Comparison of ENCODE assay signal across 14 cellular contexts in the genomic region with DNA sequence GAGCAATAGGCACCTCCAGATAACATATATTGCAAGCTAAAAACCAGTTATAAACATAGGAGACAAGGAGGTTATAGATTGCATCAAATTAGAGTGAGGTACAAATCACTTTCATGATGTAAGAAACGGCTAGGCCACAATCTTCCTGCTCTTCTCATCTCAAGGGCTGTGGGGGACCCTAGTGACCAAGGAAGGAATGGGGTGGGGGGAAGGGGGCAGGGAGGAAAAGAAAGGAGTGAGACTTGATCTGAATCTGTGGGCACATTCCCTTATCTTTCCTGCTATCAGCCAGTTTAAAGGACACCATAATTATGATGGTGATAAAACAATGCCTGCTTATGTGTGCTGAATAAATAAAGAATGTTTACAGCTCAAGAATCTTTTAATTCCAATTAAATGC. TPM values are rescaled to one million over a fixed set of nuclear protein-coding genes. Genes with fewer than 3 reads are reported as not detected.
DNase-seq lines count a peak whose midpoint lies in the region; ATAC-seq and TF ChIP-seq lines count a peak whose summit lies in the region.
"Had no signal": no experiment of that assay in that cellular context is flagged by ENCODE, and none has a peak within 500 bp of the region (broad histone marks: within the 10 kb centered on the region; RNA-seq: fewer than 3 reads in every experiment).

No MANE protein-coding gene starts in this region.

- H3K18ac ChIP-seq in trophoblast cell (ENCODE audit: low read length) = no peak overlapping the region

- H3K9ac ChIP-seq in neural progenitor cell = no peak overlapping the region
- H3K9ac ChIP-seq in trophoblast cell (ENCODE audit: low read length) = no peak overlapping the region

- TF ChIP-seq CTCF in GM23338 (conservative IDR thresholded peaks at IDR 0.05; ENCODE audit: low read depth in 2 of 2) (peak; percentile 20 to 52; a peak in 3 of 4 replicates), dorsolateral prefrontal cortex (IDR thresholded peaks at IDR 0.05 in 54 of 56, conservative IDR thresholded peaks at IDR 0.05 in 2 of 56; ENCODE audit: low read depth in 1 of 56, partially characterized antibody in 56 of 56) (no peak), neural progenitor cell (IDR thresholded peaks at IDR 0.05) (peak; percentile 17)

- no peak overlapping the region for H3K23ac ChIP-seq in trophoblast cell (ENCODE audit: low read length)

- H3K4me3 Mint-ChIP-seq in GM23338 (peak overlapping the region; percentile 85), neural progenitor cell (peak overlapping the region; percentile 93)
- no peak overlapping the region for H3K4me3 Mint-ChIP-seq in activated T-helper 17 cell treated with anti-CD3 and anti-CD28 coated beads, Interleukin-2, amount 50 U/mL, for 72 hours

- no peak overlapping the region for H3K27ac ChIP-seq in GM23338 (ENCODE audit: low read depth)
- peak overlapping the region in 49 of 59 donors; percentile 14 to 100 (median 98) for H3K27ac ChIP-seq in dorsolateral prefrontal cortex
- peak overlapping the region; percentile 99 for H3K27ac ChIP-seq in neural progenitor cell
- no peak overlapping the region for H3K27ac ChIP-seq in trophoblast cell (ENCODE audit: low read depth, low read length)

- no peak overlapping the region for H2AFZ ChIP-seq in GM23338
- H2AFZ ChIP-seq in neural progenitor cell (replicated peaks) = no peak overlapping the region
- no peak overlapping the region for H2AFZ ChIP-seq in trophoblast cell (ENCODE audit: insufficient read depth, low read length, poor library complexity)

- in situ Hi-C loops in KBM-7 (cut with MboI; ENCODE audit: low pct_unique_long_range_greater_than_20kb, low sequenced_read_pairs) = no loop called here

- H3K36me3 ChIP-seq in GM23338 (ENCODE audit: insufficient read depth) = no peaks in the 10 kb centered on the region
- H3K36me3 ChIP-seq in neural progenitor cell = no peaks in the 10 kb centered on the region
- no peaks in the 10 kb centered on the region for H3K36me3 ChIP-seq in trophoblast cell (ENCODE audit: control insufficient read depth in 1 of 2, insufficient read depth in 2 of 2, low read length in 2 of 2)
- H3K36me3 ChIP-seq: transverse colon had no signal

- H3K9me3 Mint-ChIP-seq in GM23338 (no peaks in the 10 kb centered on the region; the same call in 2 of the 3 replicates), neural progenitor cell (no peaks in the 10 kb centered on the region)
- H3K9me3 Mint-ChIP-seq in activated T-helper 17 cell treated with anti-CD3 and anti-CD28 coated beads, Interleukin-2, amount 50 U/mL, for 72 hours = no peaks in the 10 kb centered on the region

- H2BK5ac ChIP-seq in trophoblast cell (ENCODE audit: low read depth, low read length, poor library complexity) = no peak overlapping the region

- no peak overlapping the region for H2BK12ac ChIP-seq in trophoblast cell (ENCODE audit: low read length)

- ATAC-seq in GM23338 = no peak
- ATAC-seq in GM21825 (IDR thresholded peaks at IDR 0.05; ENCODE audit: unreplicated experiment) = no peak
- ATAC-seq in activated T-helper 17 cell treated with anti-CD3 and anti-CD28 coated beads, Interleukin-2, amount 50 U/mL, for 72 hours (replicated peaks) = no peak
- ATAC-seq: body of pancreas had no signal

- no CpG with 5 or more reads among the region's 1 CpG for WGBS in trophoblast cell (ENCODE audit: extremely low coverage, insufficient coverage, insufficient read length)

- no peak overlapping the region for H2AK5ac ChIP-seq in trophoblast cell (ENCODE audit: low read length)

- H4K8ac ChIP-seq in trophoblast cell (ENCODE audit: low read depth, low read length) = no peak overlapping the region

- H3K36me3 Mint-ChIP-seq in GM23338 (ENCODE audit: low read depth) (no peaks in the 10 kb centered on the region; the same call in 2 of the 3 replicates), neural progenitor cell (peaks cover 5% of the 10 kb centered on the region)
- peaks cover 12% of the 10 kb centered on the region for H3K36me3 Mint-ChIP-seq in activated T-helper 17 cell treated with anti-CD3 and anti-CD28 coated beads, Interleukin-2, amount 50 U/mL, for 72 hours (ENCODE audit: low read depth)

- H3K14ac ChIP-seq in trophoblast cell (ENCODE audit: low read length) = no peak overlapping the region

- H3K9me3 ChIP-seq in neural progenitor cell (ENCODE audit: low read depth) (no peaks in the 10 kb centered on the region), trophoblast cell (ENCODE audit: insufficient read depth, low read depth, low read length) (no peaks in the 10 kb centered on the region)
- H3K9me3 ChIP-seq: body of pancreas, transverse colon had no signal

- 0 out of 2 replicates have a peak overlapping the region, but pooled peaks have one; percentile 9 for H3K4me3 ChIP-seq in GM23338
- peak overlapping the region in 2 of 59 donors; percentile 7 to 19 for H3K4me3 ChIP-seq in dorsolateral prefrontal cortex
- H3K4me3 ChIP-seq in neural progenitor cell = peak overlapping the region; percentile 97
- H3K4me3 ChIP-seq in trophoblast cell (ENCODE audit: low read depth, low read length) = no peak overlapping the region
- H3K4me3 ChIP-seq: body of pancreas, transverse colon had no signal

- peaks cover 16% of the 10 kb centered on the region for H3F3A ChIP-seq in GM23338 (replicated peaks; ENCODE audit: low read depth)
- H3F3A ChIP-seq in neural progenitor cell (ENCODE audit: low read depth) = peaks cover 99% of the 10 kb centered on the region

- H4K91ac ChIP-seq in trophoblast cell (ENCODE audit: low read depth, low read length) = no peak overlapping the region

- H3K79me1 ChIP-seq in trophoblast cell (ENCODE audit: low read length) = peaks cover 41% of the 10 kb centered on the region

- peak overlapping the region; percentile 89 for H3K4me2 ChIP-seq in GM23338
- peak overlapping the region; percentile 83 for H3K4me2 ChIP-seq in neural progenitor cell
- no peak overlapping the region for H3K4me2 ChIP-seq in trophoblast cell (ENCODE audit: low read length)

- peaks cover 41% of the 10 kb centered on the region for H3K27me3 Mint-ChIP-seq in GM23338 (ENCODE audit: insufficient read depth, low read depth, poor library complexity)
- peaks cover 5% of the 10 kb centered on the region for H3K27me3 Mint-ChIP-seq in neural progenitor cell (ENCODE audit: insufficient read depth, low read depth)
- peaks cover 33% of the 10 kb centered on the region for H3K27me3 Mint-ChIP-seq in activated T-helper 17 cell treated with anti-CD3 and anti-CD28 coated beads, Interleukin-2, amount 50 U/mL, for 72 hours

- intact Hi-C loops in dorsolateral prefrontal cortex (cut with DNase I) = no loop called here

- peaks cover 61% of the 10 kb centered on the region for H3K4me1 ChIP-seq in GM23338 (ENCODE audit: insufficient read depth)
- H3K4me1 ChIP-seq in neural progenitor cell = peaks cover 51% of the 10 kb centered on the region
- H3K4me1 ChIP-seq in trophoblast cell (ENCODE audit: control insufficient read depth in 1 of 2, insufficient read depth in 2 of 2, low read length in 2 of 2) = peaks cover 0 to 2% of the 10 kb centered on the region in 2 experiments

- H2BK120ac ChIP-seq in trophoblast cell (ENCODE audit: insufficient read depth, low read length, poor library complexity) = no peak overlapping the region

- H3K27ac Mint-ChIP-seq in GM23338 (peak overlapping the region; percentile 79; the same call in 1 of the 2 replicates), neural progenitor cell (peak overlapping the region; percentile 96)
- H3K27ac Mint-ChIP-seq in activated T-helper 17 cell treated with anti-CD3 and anti-CD28 coated beads, Interleukin-2, amount 50 U/mL, for 72 hours = no peak overlapping the region

- no peak overlapping the region for H4K12ac ChIP-seq in trophoblast cell (ENCODE audit: low read depth, low read length)

- peaks cover 62% of the 10 kb centered on the region for H3K4me1 Mint-ChIP-seq in GM23338
- H3K4me1 Mint-ChIP-seq in neural progenitor cell = peaks cover 53% of the 10 kb centered on the region
- peaks cover 35% of the 10 kb centered on the region for H3K4me1 Mint-ChIP-seq in activated T-helper 17 cell treated with anti-CD3 and anti-CD28 coated beads, Interleukin-2, amount 50 U/mL, for 72 hours

- H3K4ac ChIP-seq in trophoblast cell (ENCODE audit: low read depth, low read length) = no peak overlapping the region

- no peaks in the 10 kb centered on the region for H3K9me2 ChIP-seq in GM23338 (ENCODE audit: insufficient read depth)

- H3K79me2 ChIP-seq in GM23338 (replicated peaks; ENCODE audit: insufficient read depth) = no peaks in the 10 kb centered on the region
- H3K79me2 ChIP-seq in neural progenitor cell (ENCODE audit: low read depth) = peaks cover 97% of the 10 kb centered on the region
- H3K79me2 ChIP-seq in trophoblast cell (ENCODE audit: control insufficient read depth, insufficient read depth, low read length, poor library complexity) = peaks cover 15% of the 10 kb centered on the region

- peaks cover 32% of the 10 kb centered on the region for H3K27me3 ChIP-seq in GM23338 (ENCODE audit: insufficient read depth)
- H3K27me3 ChIP-seq in dorsolateral prefrontal cortex = no peaks in the 10 kb centered on the region
- no peaks in the 10 kb centered on the region for H3K27me3 ChIP-seq in neural progenitor cell
- no peaks in the 10 kb centered on the region for H3K27me3 ChIP-seq in trophoblast cell (ENCODE audit: insufficient read depth, low read length)
- H3K27me3 ChIP-seq: body of pancreas had no signal

- DNase-seq in GM23338 (ENCODE audit: low spot score) (peak; percentile 58), KBM-7 (peak; percentile 24), dorsolateral prefrontal cortex (no peak), neural progenitor cell (ENCODE audit: low spot score) (peak; percentile 68), GOT3 (lab: John Stamatoyannopoulos, UW) (no peak), trophoblast cell (no peak)
- DNase-seq: activated CD4-positive, CD25-positive, alpha-beta regulatory T cell treated with anti-CD3 and anti-CD28 coated beads, Interleukin-2, amount 50 U/mL, for 72 hours; NCI-H1105; NK-92 treated with Interleukin-12 subunit alpha and Interleukin-12 subunit beta, amount 100 ng/mL, for 24 hours; small intestine; transverse colon had no signal

- H4K20me1 ChIP-seq in GM23338 (replicated peaks; ENCODE audit: insufficient read depth) (no peaks in the 10 kb centered on the region), neural progenitor cell (ENCODE audit: low read depth) (peaks cover under 1% of the 10 kb centered on the region)

RNA-seq across cellular contexts. Expression of gene SKIDA1, which starts 2.5 kb away (rescaled TPM):
- total RNA-seq in GM23338 (2014; rRNA removed; shearing (Covaris generic)) = 2.3 and 3.5 TPM in 2 replicates
- 0.94 and 1.5 TPM in 2 replicates for polyA plus RNA-seq in GM23338 (2016; fragmentation: Nextera tagmentation; extraction: Ambion mirVana)
- total RNA-seq in dorsolateral prefrontal cortex = 1 to 10 TPM; 2.0 to 8.9 (median 4.4) TPM
- 123 and 127 TPM in 2 replicates for total RNA-seq in neural progenitor cell (ENCODE audit: low replicate concordance)
- 27.4 and 28.4 TPM in 2 replicates for polyA plus RNA-seq in trophoblast cell (2013)
- total RNA-seq in activated T-helper 17 cell treated with anti-CD3 and anti-CD28 coated beads, Interleukin-2, amount 50 U/mL, for 72 hours = under 1 TPM; 0.06 to 0.95 TPM

RNA-seq across cellular contexts. Expression of gene MLLT10, which starts 11.0 kb away (rescaled TPM):
- total RNA-seq in GM23338 (2014; rRNA removed; shearing (Covaris generic)) = 54.1 and 55.4 TPM in 2 replicates
- polyA plus RNA-seq in GM23338 (2016; fragmentation: Nextera tagmentation; extraction: Ambion mirVana) = 26.1 and 28.8 TPM in 2 replicates
- total RNA-seq in dorsolateral prefrontal cortex = 10 to 100 TPM; 35.4 to 78.5 (median 55.3) TPM
- 55.7 and 61.3 TPM in 2 replicates for total RNA-seq in neural progenitor cell (ENCODE audit: low replicate concordance)
- polyA plus RNA-seq in trophoblast cell (2013) = 53.9 and 56.9 TPM in 2 replicates
- 10 to 100 TPM; 45.2 to 50.1 TPM for total RNA-seq in activated T-helper 17 cell treated with anti-CD3 and anti-CD28 coated beads, Interleukin-2, amount 50 U/mL, for 72 hours

Comparison
In these comparisons a context has a peak if more than half of its experiments do, and no peak if none do; other contexts are left out.
1. DNase-seq: peak in GM23338 (single experiment), KBM-7 (single experiment) and neural progenitor cell (single experiment); none in dorsolateral prefrontal cortex (0 of 10), GOT3 (single experiment) and trophoblast cell (0 of 2).
2. H3K27ac ChIP-seq: peak in dorsolateral prefrontal cortex (49 of 59) and neural progenitor cell (single experiment); none in GM23338 (single experiment) and trophoblast cell (single experiment).
3. CTCF ChIP-seq: peak in GM23338 (2 of 2) and neural progenitor cell (single experiment); none in dorsolateral prefrontal cortex (0 of 56).
4. RNA of gene SKIDA1, which starts 2.5 kb away (total RNA-seq): 123 to 127 TPM in neural progenitor cell; 2.0 to 8.9 TPM in dorsolateral prefrontal cortex, 2.3 to 3.5 TPM in GM23338 and 0.06 to 0.95 TPM in activated T-helper 17 cell treated with anti-CD3 and anti-CD28 coated beads, Interleukin-2, amount 50 U/mL, for 72 hours; every median in the first group is over 10 times any median in the second.